24 cellular contexts compared by ENCODE assay signal in genomic region chr20:16011061-16011460, GRCh38.
DNase-seq lines count a peak whose midpoint lies in the region.
"Had no signal": no experiment of that assay in that cellular context is flagged by ENCODE, and none has a peak within 500 bp of the region (broad histone marks: within the 10 kb centered on the region; RNA-seq: fewer than 3 reads in every experiment).

No MANE protein-coding gene starts in this region.

- H3K9ac ChIP-seq in mesenchymal stem cell (ENCODE audit: low read length) = no peak overlapping the region
- no peak overlapping the region for H3K9ac ChIP-seq in neuronal stem cell (ENCODE audit: low read depth, low read length, poor library complexity)
- H3K9ac ChIP-seq: KMS-11 had no signal

- DNase-seq in NCI-H69 (lab: John Stamatoyannopoulos, UW) (peak; percentile 10), cerebellar cortex (ENCODE audit: low spot score) (peak; percentile 80), mesenchymal stem cell (no peak), neuronal stem cell (ENCODE audit: low spot score) (no peak), AML-193 (lab: John Stamatoyannopoulos, UW) (no peak), dedifferentiated amniotic fluid mesenchymal stem cell (ENCODE audit: extremely low spot score) (no peak), kidney tubule cell (ENCODE audit: low spot score) (no peak), mesenteric fat pad (ENCODE audit: low spot score) (no peak)
- DNase-seq: CD4-positive, alpha-beta memory T cell; COR-L47; DMS53; HCEC 1CT; NCI-H1092; NCI-H1436; NCI-H187; NCI-H2171 treated with DMSO at 0.1 percent for 48 hours; NCI-H345; NCI-H524; NCI-H774; NK-92 treated with Interleukin-12 subunit alpha and Interleukin-12 subunit beta, amount 100 ng/mL, for 24 hours; PC-9 had no signal

- H3K18ac ChIP-seq in mesenchymal stem cell (ENCODE audit: low read depth in 1 of 2, low read length in 2 of 2) = no peak overlapping the region
- H3K18ac ChIP-seq in neuronal stem cell (ENCODE audit: low read length) = no peak overlapping the region

- no peak overlapping the region for H4K91ac ChIP-seq in mesenchymal stem cell (ENCODE audit: low read length)
- H4K91ac ChIP-seq in neuronal stem cell (ENCODE audit: low read depth, low read length, poor library complexity) = no peak overlapping the region

- H2BK120ac ChIP-seq in mesenchymal stem cell (ENCODE audit: low read depth, low read length) (no peak overlapping the region), neuronal stem cell (ENCODE audit: low read depth, low read length) (no peak overlapping the region)

- H2BK5ac ChIP-seq in mesenchymal stem cell (ENCODE audit: low read depth, low read length, poor library complexity, severe bottlenecking) (no peak overlapping the region), neuronal stem cell (ENCODE audit: low read length) (no peak overlapping the region)

- H3K27me3 ChIP-seq in mesenchymal stem cell (ENCODE audit: control insufficient read depth in 1 of 2, insufficient read depth in 1 of 2, low read length in 2 of 2) (no peaks in the 10 kb centered on the region), neuronal stem cell (ENCODE audit: control insufficient read depth in 3 of 3, insufficient read depth in 3 of 3, low read depth in 1 of 3, low read length in 3 of 3) (peaks cover 0 to 2% (median 0%) of the 10 kb centered on the region in 3 experiments)
- H3K27me3 ChIP-seq: SJSA1 had no signal

- H3K23ac ChIP-seq in mesenchymal stem cell (ENCODE audit: low read length in 2 of 2) (no peak overlapping the region), neuronal stem cell (ENCODE audit: low read depth, low read length, poor library complexity) (no peak overlapping the region)

- H3K4me2 ChIP-seq in mesenchymal stem cell (ENCODE audit: low read length, poor library complexity, severe bottlenecking) (no peak overlapping the region), neuronal stem cell (ENCODE audit: insufficient read depth, low read length, poor library complexity, severe bottlenecking) (no peak overlapping the region)
- H3K4me2 ChIP-seq: A549, KMS-11, PC-9 had no signal

- H3K4me1 ChIP-seq in mesenchymal stem cell (ENCODE audit: control insufficient read depth, insufficient read depth, low read depth, low read length) (peaks cover 8% of the 10 kb centered on the region), neuronal stem cell (ENCODE audit: control insufficient read depth in 2 of 2, insufficient read depth in 1 of 2, low read depth in 1 of 2, low read length in 2 of 2) (peaks cover 2 to 5% of the 10 kb centered on the region in 2 donors)
- H3K4me1 ChIP-seq: A549, SJSA1 had no signal

- H2BK12ac ChIP-seq in mesenchymal stem cell (ENCODE audit: low read length in 2 of 2) = no peak overlapping the region
- H2BK12ac ChIP-seq in neuronal stem cell (ENCODE audit: low read length) = no peak overlapping the region

- H3K79me1 ChIP-seq in mesenchymal stem cell (replicated peaks; ENCODE audit: low read length, poor library complexity, severe bottlenecking) (peaks cover 1% of the 10 kb centered on the region), neuronal stem cell (ENCODE audit: low read depth, low read length) (no peaks in the 10 kb centered on the region)

- H2AK5ac ChIP-seq in mesenchymal stem cell (ENCODE audit: low read length, severe bottlenecking) (peak overlapping the region; percentile 70), neuronal stem cell (ENCODE audit: low read depth, low read length) (no peak overlapping the region)

- H4K8ac ChIP-seq in mesenchymal stem cell (ENCODE audit: low read length) (no peak overlapping the region), neuronal stem cell (ENCODE audit: low read depth, low read length) (no peak overlapping the region)

- 66% methylated on average over 6 of the region's 6 CpGs for WGBS in mesenchymal stem cell
- no CpG with 5 or more reads among the region's 6 CpGs for WGBS in neuronal stem cell (ENCODE audit: extremely low coverage in 2 of 2, insufficient read length in 2 of 2, insufficient replicate concordance in 1 of 2), 2 donors

- H3K36me3 ChIP-seq in mesenchymal stem cell (ENCODE audit: control insufficient read depth in 1 of 2, insufficient read depth in 2 of 2, low read depth in 1 of 2, low read length in 2 of 2) (no peaks in the 10 kb centered on the region), neuronal stem cell (replicated peaks in 1 of 2; ENCODE audit: control insufficient read depth in 2 of 2, insufficient read depth in 2 of 2, low read length in 2 of 2) (no peaks in the 10 kb centered on the region)
- H3K36me3 ChIP-seq: SJSA1 had no signal

- H3K4me3 ChIP-seq in mesenchymal stem cell (ENCODE audit: insufficient read depth in 1 of 2, low read depth in 1 of 2, low read length in 2 of 2) (no peak overlapping the region), neuronal stem cell (ENCODE audit: low read length in 2 of 2) (no peak overlapping the region)
- H3K4me3 ChIP-seq: A549, PC-9, SJSA1 had no signal

- H2BK15ac ChIP-seq in mesenchymal stem cell (ENCODE audit: low read depth, poor library complexity, severe bottlenecking) = no peak overlapping the region
- H2BK15ac ChIP-seq in neuronal stem cell (ENCODE audit: low read length) = no peak overlapping the region

- H3K9me3 ChIP-seq in mesenchymal stem cell (ENCODE audit: control insufficient read depth, low read length) (peaks cover 4% of the 10 kb centered on the region), neuronal stem cell (replicated peaks in 1 of 2; ENCODE audit: control insufficient read depth in 2 of 2, insufficient read depth in 1 of 2, low read depth in 1 of 2, low read length in 2 of 2) (peaks cover 0 to 4% of the 10 kb centered on the region in 2 donors)
- H3K9me3 ChIP-seq: A549, SJSA1 had no signal

- H3K27ac ChIP-seq in mesenchymal stem cell (ENCODE audit: low read length, poor library complexity, severe bottlenecking) (no peak overlapping the region), neuronal stem cell (replicated peaks; ENCODE audit: low read length) (no peak overlapping the region)
- H3K27ac ChIP-seq: A549, KMS-11, PC-9, SJSA1 had no signal

- no peak overlapping the region for H2AFZ ChIP-seq in mesenchymal stem cell (ENCODE audit: low read depth, low read length)
- peak overlapping the region; percentile 30 for H2AFZ ChIP-seq in neuronal stem cell (ENCODE audit: low read length)
- H2AFZ ChIP-seq: PC-9 had no signal

- H3K14ac ChIP-seq in mesenchymal stem cell (ENCODE audit: low read length in 2 of 2) = no peak overlapping the region
- H3K14ac ChIP-seq in neuronal stem cell (ENCODE audit: low read length) = no peak overlapping the region

- H3K4ac ChIP-seq in mesenchymal stem cell (ENCODE audit: low read depth in 1 of 2, low read length in 2 of 2) (no peak overlapping the region), neuronal stem cell (ENCODE audit: low read length) (no peak overlapping the region)

Comparison
In these comparisons a context has a peak if more than half of its experiments do, and no peak if none do; other contexts are left out.
1. DNase-seq: peak in NCI-H69 (single experiment) and cerebellar cortex (single experiment); none in mesenchymal stem cell (single experiment), neuronal stem cell (single experiment), AML-193 (0 of 2), dedifferentiated amniotic fluid mesenchymal stem cell (single experiment), kidney tubule cell (single experiment) and mesenteric fat pad (single experiment).